In genomic region chr3:171982829-171983228, GRCh38 we compare ENCODE assay signal across 16 cellular contexts. TPM values are rescaled to one million over a fixed set of nuclear protein-coding genes. Genes with fewer than 3 reads are reported as not detected.
A peak's percentile ranks its signal among the peaks of the same experiment; 100 is the strongest.
DNase-seq lines count a peak whose midpoint lies in the region; ATAC-seq and TF ChIP-seq lines count a peak whose summit lies in the region.
"Had no signal": no experiment of that assay in that cellular context is flagged by ENCODE, and none has a peak within 500 bp of the region (broad histone marks: within the 10 kb centered on the region; RNA-seq: fewer than 3 reads in every experiment).

No MANE protein-coding gene starts in this region.

- H3K27ac ChIP-seq in brain microvascular endothelial cell, result peak overlapping the region; percentile 31
- H3K27ac ChIP-seq: C4-2B had no signal

- no peaks in the 10 kb centered on the region for H3K27me3 ChIP-seq in brain microvascular endothelial cell (replicated peaks)

- H3K36me3 ChIP-seq in brain microvascular endothelial cell (replicated peaks), result no peaks in the 10 kb centered on the region

- H3K4me3 Mint-ChIP-seq in mesothelial cell of epicardium, result no peak overlapping the region
- H3K4me3 Mint-ChIP-seq: activated T-helper 1 cell treated with anti-CD3 and anti-CD28 coated beads, Interleukin-12 subunit alpha, Interleukin-12 subunit beta, Interleukin-2, Interleukin-4 antibody, amounts not matched to agents 30 ng/mL and 10 ng/mL and 1 ng/mL, durations not matched to agents 14 hours and 24 hours and 36 hours; T-helper 17 cell had no signal

- no peaks in the 10 kb centered on the region for H3K9me3 Mint-ChIP-seq in mesothelial cell of epicardium
- H3K9me3 Mint-ChIP-seq: activated T-helper 1 cell treated with anti-CD3 and anti-CD28 coated beads, Interleukin-12 subunit alpha, Interleukin-12 subunit beta, Interleukin-2, Interleukin-4 antibody, amounts not matched to agents 30 ng/mL and 10 ng/mL and 1 ng/mL, durations not matched to agents 14 hours and 24 hours and 36 hours had no signal

- no peak for TF ChIP-seq CTCF in brain microvascular endothelial cell (IDR thresholded peaks at IDR 0.05; ENCODE audit: low read depth, low read length, missing control alignments)
- TF ChIP-seq CTCF in mesothelial cell of epicardium (IDR thresholded peaks at IDR 0.05; ENCODE audit: unreplicated experiment), result no peak

- peak overlapping the region; percentile 90 for H3K27ac Mint-ChIP-seq in mesothelial cell of epicardium
- H3K27ac Mint-ChIP-seq: activated T-helper 1 cell treated with anti-CD3 and anti-CD28 coated beads, Interleukin-12 subunit alpha, Interleukin-12 subunit beta, Interleukin-2, Interleukin-4 antibody, amounts not matched to agents 30 ng/mL and 10 ng/mL and 1 ng/mL, durations not matched to agents 14 hours and 24 hours and 36 hours; T-helper 17 cell had no signal

- no peaks in the 10 kb centered on the region for H3K36me3 Mint-ChIP-seq in mesothelial cell of epicardium

- H3K4me1 Mint-ChIP-seq in mesothelial cell of epicardium, result peaks cover 21% of the 10 kb centered on the region

- in situ Hi-C loops in brain microvascular endothelial cell (cut with HindIII; ENCODE audit: low pct_ligation_motif_present, low sequenced_read_pairs), result no loop called here

- no peak overlapping the region for H3K4me3 ChIP-seq in brain microvascular endothelial cell (ENCODE audit: low read depth, low read length)

- ATAC-seq in GM21526 (IDR thresholded peaks at IDR 0.05; ENCODE audit: low FRiP score, unreplicated experiment) (no peak), GM18870 (IDR thresholded peaks at IDR 0.05; ENCODE audit: unreplicated experiment) (no peak)
- ATAC-seq: Panc1, T-helper 17 cell had no signal

- no peaks in the 10 kb centered on the region for H3K27me3 Mint-ChIP-seq in mesothelial cell of epicardium (ENCODE audit: low read depth)

- DNase-seq in EH (ENCODE audit: low read depth) (peak; percentile 77), LHCN-M2 (ENCODE audit: low read depth) (peak; percentile 23), brain microvascular endothelial cell (peak; percentile 73), mesothelial cell of epicardium (ENCODE audit: low spot score in 2 of 2, unreplicated experiment in 2 of 2) (no peak), COLO829 (ENCODE audit: low spot score) (no peak)
- no peak for DNase-seq in activated CD4-positive, alpha-beta T cell treated with anti-CD3 and anti-CD28 coated beads for 48 hours
- DNase-seq: activated CD4-positive, alpha-beta T cell treated with anti-CD3 and anti-CD28 coated beads for 4 hours; islet precursor cell; NCI-H2171 treated with DMSO at 0.1 percent for 48 hours; stimulated activated naive CD4-positive, alpha-beta T cell treated with Interleukin-2 at 50 U/mL for 16 hours; T-helper 17 cell had no signal

RNA-seq across cellular contexts. Expression of gene FNDC3B, which starts 56.5 kb away (rescaled TPM):
- 38.6 and 40.4 TPM in 2 replicates for total RNA-seq in LHCN-M2 (2014; rRNA removed)
- polyA plus RNA-seq in LHCN-M2 (2012), result 29.0 TPM
- total RNA-seq in mesothelial cell of epicardium, result 123 to 131 TPM (median 123 TPM) in 3 replicates

Comparison
In these comparisons a context has a peak if more than half of its experiments do, and no peak if none do; other contexts are left out.
1. DNase-seq: peak in EH (single experiment), LHCN-M2 (single experiment) and brain microvascular endothelial cell (single experiment); none in mesothelial cell of epicardium (0 of 2), activated CD4-positive, alpha-beta T cell treated with anti-CD3 and anti-CD28 coated beads for 48 hours (single experiment) and COLO829 (single experiment).